ENCODE assay signal across 10 cellular contexts in the genomic region with DNA sequence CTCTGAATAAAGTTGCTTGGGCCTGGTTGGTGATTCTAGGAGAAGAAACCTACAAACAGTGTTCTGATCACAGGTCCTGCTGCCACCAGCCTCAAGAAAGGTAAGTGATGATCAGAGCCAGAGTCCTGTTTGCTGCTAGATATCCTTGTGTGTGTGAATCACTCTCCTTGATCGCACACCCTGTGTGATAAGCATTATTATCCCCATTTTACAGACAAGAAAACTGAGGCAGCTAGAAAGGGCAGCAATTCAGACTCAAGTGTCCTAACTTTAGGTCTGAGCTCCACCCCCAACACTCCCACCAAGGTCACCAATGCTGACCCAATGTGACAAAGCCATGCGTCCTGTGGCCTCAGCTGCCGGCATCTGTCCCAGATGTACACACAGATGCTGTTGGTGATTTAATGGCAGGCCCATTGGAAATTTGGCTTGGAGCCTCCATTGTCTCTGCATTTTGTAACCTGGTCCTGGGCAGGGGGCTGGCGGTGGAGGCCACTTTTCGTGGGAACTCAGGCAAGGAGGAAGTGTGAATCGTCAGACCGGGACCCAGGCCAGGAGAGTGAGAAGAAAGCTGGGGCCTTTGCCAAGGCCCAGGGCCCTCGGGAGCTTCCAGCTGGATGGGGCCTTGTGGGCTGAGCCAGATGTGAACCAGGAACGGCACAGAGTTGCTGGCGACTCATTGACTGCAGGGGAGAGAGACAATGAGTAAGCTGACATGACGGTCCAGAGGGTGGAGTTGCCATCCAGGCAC. TPM values are rescaled to one million over a fixed set of nuclear protein-coding genes. Genes with fewer than 3 reads are reported as not detected.
DNase-seq lines count a peak whose midpoint lies in the region; ATAC-seq, FAIRE-seq and TF ChIP-seq lines count a peak whose summit lies in the region.
"Had no signal": no experiment of that assay in that cellular context is flagged by ENCODE, and none has a peak within 500 bp of the region (broad histone marks: within the 10 kb centered on the region; RNA-seq: fewer than 3 reads in every experiment).

No MANE protein-coding gene starts in this region.

- no peak overlapping the region for H3K4me3 ChIP-seq in endothelial cell of umbilical vein (replicated peaks in 1 of 3; ENCODE audit: insufficient read depth in 1 of 3, low read depth in 1 of 3, low read length in 3 of 3)

- no peaks in the 10 kb centered on the region for H3K9me1 ChIP-seq in endothelial cell of umbilical vein (replicated peaks; ENCODE audit: control insufficient read depth, extremely low read depth, insufficient read depth, low read length)

- H4K20me1 ChIP-seq in endothelial cell of umbilical vein (replicated peaks; ENCODE audit: control insufficient read depth, extremely low read depth, insufficient read depth, low read length) = no peaks in the 10 kb centered on the region

- TF ChIP-seq CTCF in endothelial cell of umbilical vein (IDR thresholded peaks at IDR 0.05; ENCODE audit: extremely low read depth in 1 of 2, insufficient read depth in 1 of 2, low read depth in 1 of 2, low read length in 2 of 2) = no peak

- DNase-seq in A172 (ENCODE audit: low spot score) (peak; percentile 97), NCI-H1105 (lab: John Stamatoyannopoulos, UW) (peak; percentile 4), endothelial cell of umbilical vein (ENCODE audit: low read depth, low spot score) (peak; percentile 98), medulla oblongata (ENCODE audit: extremely low spot score) (peak; percentile 66), KG1 (lab: John Stamatoyannopoulos, UW) (no peak)
- no peak for DNase-seq in T-helper 2 cell treated with Interferon-gamma antibody and Interleukin-4, amounts not matched to agents 5 μg/mL and 100 μg/mL, for 36 hours (ENCODE audit: low spot score)
- DNase-seq: activated B cell treated with CpG ODN at 0.5 μM for 24 hours had no signal

- H3K4me2 ChIP-seq in endothelial cell of umbilical vein (ENCODE audit: insufficient read depth, low read length) = no peak overlapping the region

- no peak overlapping the region for H3K4me3 Mint-ChIP-seq in T-helper 2 cell treated with Interferon-gamma antibody and Interleukin-4, amounts not matched to agents 5 μg/mL and 100 μg/mL, for 36 hours
- H3K4me3 Mint-ChIP-seq: activated B cell treated with CpG ODN at 0.5 μM for 24 hours had no signal

- H3K4me1 ChIP-seq in endothelial cell of umbilical vein (ENCODE audit: control insufficient read depth, extremely low read depth, insufficient read depth, low read length) = no peaks in the 10 kb centered on the region

- peak overlapping the region; percentile 40 for H3K27ac ChIP-seq in endothelial cell of umbilical vein (ENCODE audit: insufficient read depth, low read depth, low read length)
- H3K27ac ChIP-seq: C4-2B had no signal

- no peaks in the 10 kb centered on the region for H3K36me3 ChIP-seq in endothelial cell of umbilical vein (ENCODE audit: control insufficient read depth in 2 of 2, extremely low read depth in 1 of 2, insufficient read depth in 2 of 2, low read length in 2 of 2)

- peaks cover 2 to 3% of the 10 kb centered on the region in 2 experiments for H3K27me3 ChIP-seq in endothelial cell of umbilical vein (ENCODE audit: control insufficient read depth in 2 of 2, insufficient read depth in 2 of 2, low read length in 2 of 2)

- dilution Hi-C loops in endothelial cell of umbilical vein (cut with MboI; ENCODE audit: extremely low pct_ligation_motif_present, low sequenced_read_pairs) = no loop called here

- CTCF ChIA-PET in endothelial cell of umbilical vein (lab: Charles Lee) = interaction anchor here (0.7 to 1.0 kb wide), 2 partner anchors 16 to 30 kb away, joined by 3 to 5 read pairs; a partner anchor contains a TSS

- no peaks in the 10 kb centered on the region for H3K9me3 Mint-ChIP-seq in T-helper 2 cell treated with Interferon-gamma antibody and Interleukin-4, amounts not matched to agents 5 μg/mL and 100 μg/mL, for 36 hours
- H3K9me3 Mint-ChIP-seq: activated B cell treated with CpG ODN at 0.5 μM for 24 hours had no signal

- H3K9ac ChIP-seq in endothelial cell of umbilical vein (replicated peaks; ENCODE audit: extremely low read depth, insufficient read depth, low read length) = no peak overlapping the region

- no peaks in the 10 kb centered on the region for H3K4me1 Mint-ChIP-seq in T-helper 2 cell treated with Interferon-gamma antibody and Interleukin-4, amounts not matched to agents 5 μg/mL and 100 μg/mL, for 36 hours (ENCODE audit: low read depth)
- H3K4me1 Mint-ChIP-seq: activated B cell treated with CpG ODN at 0.5 μM for 24 hours had no signal

- no peak for TF ChIP-seq POLR2A in endothelial cell of umbilical vein (IDR thresholded peaks at IDR 0.05; ENCODE audit: low read depth, low read length)

- ATAC-seq in GM19452 (IDR thresholded peaks at IDR 0.05; ENCODE audit: unreplicated experiment) (no peak), GM21423 (IDR thresholded peaks at IDR 0.05; ENCODE audit: unreplicated experiment) (no peak)

- no peaks in the 10 kb centered on the region for H3K27me3 Mint-ChIP-seq in T-helper 2 cell treated with Interferon-gamma antibody and Interleukin-4, amounts not matched to agents 5 μg/mL and 100 μg/mL, for 36 hours (ENCODE audit: low read depth)

- no TSS peak for BruUV-seq in endothelial cell of umbilical vein (replicated peaks; lab: Mats Ljungman, UMichigan)

- POLR2A ChIA-PET in endothelial cell of umbilical vein (lab: Charles Lee) = no interaction called here

- H3K36me3 Mint-ChIP-seq in T-helper 2 cell treated with Interferon-gamma antibody and Interleukin-4, amounts not matched to agents 5 μg/mL and 100 μg/mL, for 36 hours (ENCODE audit: low read depth) = no peaks in the 10 kb centered on the region

- no peak overlapping the region for H3K27ac Mint-ChIP-seq in T-helper 2 cell treated with Interferon-gamma antibody and Interleukin-4, amounts not matched to agents 5 μg/mL and 100 μg/mL, for 36 hours
- H3K27ac Mint-ChIP-seq: activated B cell treated with CpG ODN at 0.5 μM for 24 hours had no signal

- peak; percentile 91 for FAIRE-seq in endothelial cell of umbilical vein (lab: Jason Lieb, UNC)

- no peak overlapping the region for H2AFZ ChIP-seq in endothelial cell of umbilical vein (ENCODE audit: low read depth, low read length)

- no peaks in the 10 kb centered on the region for H3K79me2 ChIP-seq in endothelial cell of umbilical vein (ENCODE audit: control insufficient read depth, insufficient read depth, low read length)

- no peaks in the 10 kb centered on the region for H3K9me3 ChIP-seq in endothelial cell of umbilical vein (replicated peaks; ENCODE audit: control insufficient read depth, insufficient read depth, low read length)

- intact Hi-C loops in endothelial cell of umbilical vein (cut with micrococcal nuclease) = loop anchor here (2.0 kb wide), 1 partner anchor 31 kb away; a partner anchor contains a TSS

TF ChIP-seq in endothelial cell of umbilical vein, 7 proteins besides CTCF, POLR2A, EP300 and RAD21:
- no peak for TF ChIP-seq MYC (IDR thresholded peaks at IDR 0.05; ENCODE audit: low read depth, low read length)
- TF ChIP-seq EZH2 (IDR thresholded peaks at IDR 0.05; ENCODE audit: borderline replicate concordance, low read depth, low read length, severe bottlenecking) = no peak
- TF ChIP-seq JUN (IDR thresholded peaks at IDR 0.05; ENCODE audit: borderline replicate concordance, insufficient read depth, insufficient read length, low read depth) = peak; percentile 28
- TF ChIP-seq POLR2AphosphoS5 (IDR thresholded peaks at IDR 0.05; ENCODE audit: insufficient read depth, low read depth, low read length) = peak; percentile 22
- TF ChIP-seq GATA2 (IDR thresholded peaks at IDR 0.05; ENCODE audit: insufficient read depth, insufficient read length, low read depth, low read length) = peak; percentile 11
- TF ChIP-seq, protein P1, sequence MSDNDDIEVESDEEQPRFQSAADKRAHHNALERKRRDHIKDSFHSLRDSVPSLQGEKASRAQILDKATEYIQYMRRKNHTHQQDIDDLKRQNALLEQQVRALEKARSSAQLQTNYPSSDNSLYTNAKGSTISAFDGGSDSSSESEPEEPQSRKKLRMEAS (IDR thresholded peaks at IDR 0.05; ENCODE audit: insufficient read depth, insufficient read length) = no peak
- TF ChIP-seq FOS (IDR thresholded peaks at IDR 0.05; ENCODE audit: borderline replicate concordance, insufficient read depth, low read length) = peak; percentile 25
TF ChIP-seq in endothelial cell of umbilical vein: peak in this region for 4.

RNA-seq across cellular contexts. Expression of a gene that starts 29.8 kb away (rescaled TPM):
- not detected in 2 replicates for total RNA-seq in A172 (2014; rRNA removed; shearing (Covaris generic))
- total RNA-seq in endothelial cell of umbilical vein = not detected in 2 replicates
- polyA plus RNA-seq in endothelial cell of umbilical vein = not detected in 2 replicates
- 0.04 and 0.06 TPM in 2 replicates for polyA plus RNA-seq in endothelial cell of umbilical vein (2011; cell fraction: cytosol; rRNA removed)
- polyA plus RNA-seq in endothelial cell of umbilical vein (2011; cell fraction: nucleus; rRNA removed) = not detected in 2 replicates
- polyA plus RNA-seq in endothelial cell of umbilical vein (2012) = 0.14 TPM in 1 of 2 replicates, not detected in the other
- not detected in 2 replicates for polyA minus RNA-seq in endothelial cell of umbilical vein
- polyA minus RNA-seq in endothelial cell of umbilical vein (2011; cell fraction: cytosol; rRNA and poly(A)+ RNA removed) = not detected
- polyA minus RNA-seq in endothelial cell of umbilical vein (2011; cell fraction: nucleus; rRNA and poly(A)+ RNA removed) = not detected in 2 replicates
- total RNA-seq: activated B cell treated with CpG ODN at 0.5 μM for 24 hours had no signal

Comparison
In these comparisons a context has a peak if more than half of its experiments do, and no peak if none do; other contexts are left out.
1. DNase-seq: peak in A172 (single experiment), NCI-H1105 (single experiment), endothelial cell of umbilical vein (single experiment) and medulla oblongata (single experiment); none in T-helper 2 cell treated with Interferon-gamma antibody and Interleukin-4, amounts not matched to agents 5 μg/mL and 100 μg/mL, for 36 hours (single experiment) and KG1 (single experiment).